Comparison of ENCODE assay signal across 8 cellular contexts in the genomic region with DNA sequence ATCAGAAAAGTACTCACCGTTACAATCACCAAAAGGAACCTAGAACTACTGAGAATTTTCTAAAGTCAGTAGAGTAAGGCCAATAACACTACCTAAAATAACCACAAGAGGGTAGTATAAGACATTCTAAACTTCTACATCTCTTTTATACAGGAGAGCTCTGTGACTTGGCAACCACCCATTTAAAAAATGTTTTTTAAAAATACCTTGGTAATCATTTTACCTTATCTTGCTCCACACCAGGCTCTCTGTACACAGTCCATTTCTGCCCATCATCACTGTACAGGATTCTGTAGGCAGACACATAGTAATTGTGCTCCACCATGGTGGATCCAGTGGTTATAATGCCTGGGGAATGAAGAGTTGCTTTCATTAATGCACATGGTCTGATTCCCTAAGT. TPM values are rescaled to one million over a fixed set of nuclear protein-coding genes. Genes with fewer than 3 reads are reported as not detected.
DNase-seq lines count a peak whose midpoint lies in the region; ATAC-seq, FAIRE-seq and TF ChIP-seq lines count a peak whose summit lies in the region.

No MANE protein-coding gene starts in this region.

- no peak for TF ChIP-seq POLR2A in uterus (IDR thresholded peaks at IDR 0.05)

- no peak overlapping the region for H3K27ac ChIP-seq in left lung
- no peak overlapping the region for H3K27ac ChIP-seq in uterus

- ATAC-seq in GM21360 (IDR thresholded peaks at IDR 0.05; ENCODE audit: unreplicated experiment): peak; percentile 73
- peak; percentile 75 for ATAC-seq in HG03571 (IDR thresholded peaks at IDR 0.05; ENCODE audit: unreplicated experiment)
- peak; percentile 87 for ATAC-seq in left lung

- FAIRE-seq in bronchial epithelial cell (lab: Jason Lieb, UNC): no peak

- H3K4me3 ChIP-seq in bronchial epithelial cell (ENCODE audit: low read depth, low read length) (no peak overlapping the region), left lung (no peak overlapping the region), uterus (no peak overlapping the region)

- intact Hi-C loops in left lung (cut with DNase I) (loop anchor here in 1 of 2 donors (2.0 kb wide), 1 partner anchor 177 kb away; no protein-coding TSS in a partner anchor), uterus (cut with DNase I; ENCODE audit: low total_unique reads) (loop anchor here (10.0 kb wide), 2 partner anchors 177 to 213 kb away; no protein-coding TSS in a partner anchor)

- H3K27me3 ChIP-seq in bronchial epithelial cell (ENCODE audit: control insufficient read depth, insufficient read depth, low read length) (no peaks in the 10 kb centered on the region), left lung (no peaks in the 10 kb centered on the region), uterus (no peaks in the 10 kb centered on the region)

- DNase-seq in EH (ENCODE audit: low read depth) (peak; percentile 68), NCI-H774 (lab: John Stamatoyannopoulos, UW) (peak; percentile 32), bronchial epithelial cell (ENCODE audit: low read depth) (peak; percentile 63), left lung (no peak), uterus (no peak), 8988T (no peak)

- H3K9me3 ChIP-seq in left lung: no peaks in the 10 kb centered on the region
- no peaks in the 10 kb centered on the region for H3K9me3 ChIP-seq in uterus

- H3K4me1 ChIP-seq in left lung (no peaks in the 10 kb centered on the region), uterus (no peaks in the 10 kb centered on the region)

- peak; percentile 41 for TF ChIP-seq CTCF in bronchial epithelial cell (IDR thresholded peaks at IDR 0.05; ENCODE audit: insufficient read depth, low read length, severe bottlenecking)
- TF ChIP-seq CTCF in left lung (IDR thresholded peaks at IDR 0.05): peak; percentile 69 to 75
- TF ChIP-seq CTCF in uterus (IDR thresholded peaks at IDR 0.05): peak; percentile 61 to 79 (median 74)

- H3K36me3 ChIP-seq in bronchial epithelial cell (ENCODE audit: control insufficient read depth, insufficient read depth, low read length): peaks cover 4% of the 10 kb centered on the region
- H3K36me3 ChIP-seq in left lung: peaks cover 0 to 7% of the 10 kb centered on the region in 2 donors
- no peaks in the 10 kb centered on the region for H3K36me3 ChIP-seq in uterus

RNA-seq across cellular contexts. Expression of a gene that starts 54.4 kb away (rescaled TPM):
- 2.9 and 5.4 TPM in 2 replicates for total RNA-seq in bronchial epithelial cell
- 10 to 100 TPM; 10.9 to 30.8 TPM for total RNA-seq in left lung
- total RNA-seq in uterus: 10 to 100 TPM in 2 of 4 donors, 1 to 10 TPM in 2; 1.8 to 14.9 (median 9.6) TPM

Comparison
In these comparisons a context has a peak if more than half of its experiments do, and no peak if none do; other contexts are left out.
1. DNase-seq: peak in EH (single experiment), NCI-H774 (single experiment) and bronchial epithelial cell (single experiment); none in left lung (0 of 2), uterus (0 of 2) and 8988T (single experiment).
2. Peak in every context shown above with its lines, with median percentiles within 50 percentile points of each other: ATAC-seq and CTCF ChIP-seq.